ENCODE assay signal across 17 cellular contexts in the genomic region with DNA sequence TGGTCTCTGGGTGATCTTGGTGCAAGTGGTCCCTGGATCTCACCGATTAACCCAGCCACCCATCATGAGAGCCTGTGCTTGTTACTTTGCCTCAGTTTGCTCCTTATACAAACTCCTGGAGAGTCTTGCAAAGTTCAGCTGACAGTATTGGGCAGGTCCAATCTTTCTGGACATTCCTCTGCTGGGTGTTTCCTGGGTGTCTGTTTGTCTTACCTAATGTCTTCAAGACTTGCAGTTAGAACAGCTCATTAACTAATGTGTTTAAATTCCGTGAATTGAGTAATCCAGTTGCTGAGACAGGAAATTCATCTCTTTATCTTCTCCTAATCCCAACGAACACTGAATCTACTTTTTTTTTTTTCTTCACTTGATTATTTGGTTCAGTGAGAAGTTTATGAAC. TPM values are rescaled to one million over a fixed set of nuclear protein-coding genes. Genes with fewer than 3 reads are reported as not detected.
DNase-seq lines count a peak whose midpoint lies in the region; ATAC-seq and TF ChIP-seq lines count a peak whose summit lies in the region.
"Had no signal": no experiment of that assay in that cellular context is flagged by ENCODE, and none has a peak within 500 bp of the region (broad histone marks: within the 10 kb centered on the region; RNA-seq: fewer than 3 reads in every experiment).

No MANE protein-coding gene starts in this region.

- H3K9me2 ChIP-seq in GM23248 (ENCODE audit: insufficient read depth), result no peaks in the 10 kb centered on the region

- peak overlapping the region; percentile 68 for H3K27ac ChIP-seq in GM23248
- H3K27ac ChIP-seq in RWPE2 (ENCODE audit: poor library complexity, severe bottlenecking), result peak overlapping the region; percentile 94
- H3K27ac ChIP-seq: KMS-11, spleen had no signal

- DNase-seq in GM23248 (peak; percentile 55), RWPE2 (ENCODE audit: low spot score) (no peak), fibroblast of gingiva (ENCODE audit: low read depth) (peak; percentile 37), sciatic nerve (ENCODE audit: low spot score) (no peak), SW480 (ENCODE audit: low spot score) (no peak)
- no peak for DNase-seq in stimulated activated CD4-positive, alpha-beta T cell treated with anti-CD3 and anti-CD28 coated beads, Interleukin-4, amount 100 ng/mL, for 24 hours
- DNase-seq: activated naive CD4-positive, alpha-beta T cell treated with anti-CD3 and anti-CD28 coated beads for 36 hours; CD8-positive, alpha-beta memory T cell; effector CD8-positive, alpha-beta T cell; NCI-H187 treated with DMSO at 0.1 percent for 48 hours; NCI-H526; spleen; stimulated activated naive CD8-positive, alpha-beta T cell treated with anti-CD3 and anti-CD28 coated beads, Interleukin-15, amount 100 ng/mL, for 72 hours had no signal

- H3K9me3 ChIP-seq in GM23248 (ENCODE audit: low read depth), result no peaks in the 10 kb centered on the region
- no peaks in the 10 kb centered on the region for H3K9me3 ChIP-seq in RWPE2 (ENCODE audit: severe bottlenecking)

- intact Hi-C loops in sciatic nerve (cut with DNase I), result no loop called here

- H3K9ac ChIP-seq in GM23248, result peak overlapping the region; percentile 49
- H3K9ac ChIP-seq: KMS-11 had no signal

- WGBS in GM23248 (ENCODE audit: low coverage in 1 of 2, low lambda C conversion rate in 2 of 2, missing lambda C conversion rate in 2 of 2), 2 experiments, result 2 to 4% methylated on average over 3 of the region's 3 CpGs

- in situ Hi-C loops in GM23248 (cut with MboI), result no loop called here

- H3K36me3 ChIP-seq in GM23248 (ENCODE audit: low read depth) (no peaks in the 10 kb centered on the region), RWPE2 (ENCODE audit: low read depth) (no peaks in the 10 kb centered on the region)
- H3K36me3 ChIP-seq: spleen had no signal

- H2AFZ ChIP-seq in GM23248, result peak overlapping the region; percentile 62

- TF ChIP-seq CTCF in RWPE2 (IDR thresholded peaks at IDR 0.05; ENCODE audit: poor library complexity, severe bottlenecking), result no peak

- peak; percentile 97 for ATAC-seq in RWPE2 (ENCODE audit: low read depth)
- ATAC-seq in sciatic nerve, result peak; percentile 80
- ATAC-seq in GM19328 (IDR thresholded peaks at IDR 0.05; ENCODE audit: unreplicated experiment), result no peak
- ATAC-seq: HCT116; stimulated activated naive CD8-positive, alpha-beta T cell treated with anti-CD3 and anti-CD28 coated beads, Interleukin-15, amount 100 ng/mL, for 72 hours had no signal

- H3K4me2 ChIP-seq in GM23248 (ENCODE audit: unreplicated experiment), result peak overlapping the region; percentile 84
- H3K4me2 ChIP-seq: KMS-11 had no signal

- H3K27me3 ChIP-seq in GM23248 (replicated peaks; ENCODE audit: insufficient read depth) (no peaks in the 10 kb centered on the region), RWPE2 (ENCODE audit: insufficient read depth, poor library complexity, severe bottlenecking) (no peaks in the 10 kb centered on the region)
- H3K27me3 ChIP-seq: spleen had no signal

- H3K4me3 ChIP-seq in GM23248 (peak overlapping the region; percentile 53), RWPE2 (ENCODE audit: severe bottlenecking) (no peak overlapping the region)
- H3K4me3 ChIP-seq: spleen had no signal

- no peaks in the 10 kb centered on the region for H4K20me1 ChIP-seq in GM23248 (ENCODE audit: insufficient read depth)

- no peaks in the 10 kb centered on the region for H3K79me2 ChIP-seq in GM23248 (ENCODE audit: insufficient read depth)

- peaks cover 21% of the 10 kb centered on the region for H3K4me1 ChIP-seq in GM23248 (ENCODE audit: insufficient read depth)
- H3K4me1 ChIP-seq in RWPE2 (ENCODE audit: insufficient read depth, poor library complexity, severe bottlenecking), result peaks cover 32% of the 10 kb centered on the region

- peaks cover 18% of the 10 kb centered on the region for H3F3A ChIP-seq in GM23248 (ENCODE audit: insufficient read depth)

RNA-seq across cellular contexts. Expression of a gene that starts 20.6 kb away (rescaled TPM):
- not detected in 2 replicates for total RNA-seq in GM23248 (2014; rRNA removed; shearing (Covaris generic))
- 0.25 and 0.83 TPM in 2 replicates for polyA plus RNA-seq in GM23248 (2016; fragmentation: Nextera tagmentation; extraction: Ambion mirVana)
- 15.6 TPM for total RNA-seq in sciatic nerve

RNA-seq across cellular contexts. Expression of a gene that starts 28.7 kb away (rescaled TPM):
- total RNA-seq in GM23248 (2014; rRNA removed; shearing (Covaris generic)), result 0.51 and 2.2 TPM in 2 replicates
- polyA plus RNA-seq in GM23248 (2016; fragmentation: Nextera tagmentation; extraction: Ambion mirVana), result not detected in 2 replicates
- 0.58 TPM for total RNA-seq in sciatic nerve
- total RNA-seq: activated naive CD4-positive, alpha-beta T cell treated with anti-CD3 and anti-CD28 coated beads for 36 hours had no signal
- polyA plus RNA-seq: CD8-positive, alpha-beta memory T cell had no signal

RNA-seq across cellular contexts. Expression of a gene that starts 30.3 kb away (rescaled TPM):
- 33.9 and 36.5 TPM in 2 replicates for total RNA-seq in GM23248 (2014; rRNA removed; shearing (Covaris generic))
- polyA plus RNA-seq in GM23248 (2016; fragmentation: Nextera tagmentation; extraction: Ambion mirVana), result 100 and 108 TPM in 2 replicates
- total RNA-seq in sciatic nerve, result 39.5 TPM

RNA-seq across cellular contexts. Expression of a gene that starts 32.0 kb away (rescaled TPM):
- total RNA-seq in GM23248 (2014; rRNA removed; shearing (Covaris generic)), result 58.8 and 62.9 TPM in 2 replicates
- 48.8 and 51.9 TPM in 2 replicates for polyA plus RNA-seq in GM23248 (2016; fragmentation: Nextera tagmentation; extraction: Ambion mirVana)
- 20.3 TPM for total RNA-seq in sciatic nerve
- total RNA-seq: activated naive CD4-positive, alpha-beta T cell treated with anti-CD3 and anti-CD28 coated beads for 36 hours; CD8-positive, alpha-beta memory T cell; RPMI7951 had no signal
- polyA plus RNA-seq: CD8-positive, alpha-beta memory T cell had no signal

Comparison
In these comparisons a context has a peak if more than half of its experiments do, and no peak if none do; other contexts are left out.
1. DNase-seq: peak in GM23248 (single experiment) and fibroblast of gingiva (single experiment); none in RWPE2 (single experiment), sciatic nerve (single experiment), stimulated activated CD4-positive, alpha-beta T cell treated with anti-CD3 and anti-CD28 coated beads, Interleukin-4, amount 100 ng/mL, for 24 hours (single experiment) and SW480 (single experiment).
2. RNA of a gene that starts 20.6 kb away (total RNA-seq): 15.6 TPM in sciatic nerve (single experiment); not detected in GM23248; every median in the first group is over 10 times any median in the second.